ENCODE assay signal across 8 cellular contexts in genomic region chr14:22994762-22995275, GRCh38. TPM values are rescaled to one million over a fixed set of nuclear protein-coding genes. Genes with fewer than 3 reads are reported as not detected.
DNase-seq lines count a peak whose midpoint lies in the region; ATAC-seq and TF ChIP-seq lines count a peak whose summit lies in the region.

No MANE protein-coding gene starts in this region.

- DNase-seq in DMS79 treated with DMSO at 0.1 percent for 48 hours (lab: John Stamatoyannopoulos, UW) (peak; percentile 70), Kasumi-1 (lab: John Stamatoyannopoulos, UW) (peak; percentile 60 to 78), WTC11 (ENCODE audit: low spot score) (peak; percentile 32), fibroblast of the aortic adventitia (ENCODE audit: low read depth) (peak; percentile 52), progenitor cell of endocrine pancreas (ENCODE audit: low spot score, unreplicated experiment) (no peak), T1000 (lab: John Stamatoyannopoulos, UW) (no peak), NCI-H1436 treated with DMSO at 0.1 percent for 48 hours (lab: John Stamatoyannopoulos, UW) (no peak)

- H3K27me3 Mint-ChIP-seq in WTC11 (ENCODE audit: low read depth) (no peaks in the 10 kb centered on the region; the same call in 1 of the 2 replicates), progenitor cell of endocrine pancreas (no peaks in the 10 kb centered on the region)

- H3K4me1 Mint-ChIP-seq in WTC11 (peaks cover 5% of the 10 kb centered on the region), progenitor cell of endocrine pancreas (ENCODE audit: low read depth) (peaks cover 9% of the 10 kb centered on the region)

- POLR2A ChIA-PET in WTC11 (lab: Charles Lee): interaction anchor here (0.6 to 2.0 kb wide), 14 partner anchors 12 to 173 kb away, joined by 3 to 16 read pairs (median 4); partner anchors contain the start of genes AJUBA, HAUS4 and PSMB5

- CTCF ChIA-PET in WTC11 (lab: Charles Lee): interaction anchor here (0.6 to 7.8 kb wide), 41 partner anchors 9 to 385 kb away, joined by 3 to 159 read pairs (median 7); partner anchors contain the start of genes ACIN1, AJUBA, C14orf119 and CDH24

- ATAC-seq in WTC11 (peak; percentile 87), GM21528 (IDR thresholded peaks at IDR 0.05; ENCODE audit: low FRiP score, unreplicated experiment) (no peak)

- 0 out of 2 replicates have a peak, but pooled peaks have one; percentile 14 for TF ChIP-seq CTCF in WTC11 (IDR thresholded peaks at IDR 0.05)
- peak; percentile 64 for TF ChIP-seq CTCF in fibroblast of the aortic adventitia (IDR thresholded peaks at IDR 0.05; ENCODE audit: insufficient read depth, low read length)
- peak; percentile 66 for TF ChIP-seq CTCF in progenitor cell of endocrine pancreas (IDR thresholded peaks at IDR 0.05; ENCODE audit: unreplicated experiment)

- H3K36me3 Mint-ChIP-seq in WTC11: no peaks in the 10 kb centered on the region
- no peaks in the 10 kb centered on the region for H3K36me3 Mint-ChIP-seq in progenitor cell of endocrine pancreas (ENCODE audit: insufficient read depth)

- H3K4me3 Mint-ChIP-seq in WTC11 (no peak overlapping the region), progenitor cell of endocrine pancreas (ENCODE audit: low read depth) (peak overlapping the region; percentile 7)

- H3K9me3 Mint-ChIP-seq in WTC11 (no peaks in the 10 kb centered on the region), progenitor cell of endocrine pancreas (ENCODE audit: low read depth) (no peaks in the 10 kb centered on the region)

- no peak overlapping the region for H3K4me3 ChIP-seq in fibroblast of the aortic adventitia (ENCODE audit: low read depth, low read length)

- H3K27ac Mint-ChIP-seq in WTC11 (peak overlapping the region; percentile 91), progenitor cell of endocrine pancreas (peak overlapping the region; percentile 92)

TF ChIP-seq in WTC11, 78 proteins besides CTCF, POLR2A, EP300 and RAD21:
- TF ChIP-seq GABPB1 (CRISPR knock-in tag; IDR thresholded peaks at IDR 0.05) (0 out of 2 replicates have a peak, but pooled peaks have one; percentile 20), ZNF138 (CRISPR knock-in tag; conservative IDR thresholded peaks at IDR 0.05) (no peak)

RNA-seq across cellular contexts. Expression of gene AJUBA, which starts 12.5 kb away (rescaled TPM):
- total RNA-seq in WTC11 (2021): 28.8 to 35.8 TPM (median 33.8 TPM) in 3 replicates
- 14.6 and 47.6 TPM in 2 replicates for total RNA-seq in fibroblast of the aortic adventitia (ENCODE audit: low replicate concordance)
- total RNA-seq in progenitor cell of endocrine pancreas: 97.1 and 104 TPM in 2 replicates

RNA-seq across cellular contexts. Expression of gene C14orf93, which starts 15.1 kb away (rescaled TPM):
- total RNA-seq in WTC11 (2021) (8.1 to 12.8 TPM (median 11.9 TPM) in 3 replicates), fibroblast of the aortic adventitia (ENCODE audit: low replicate concordance) (7.0 and 8.1 TPM in 2 replicates), progenitor cell of endocrine pancreas (14.4 and 15.4 TPM in 2 replicates)

RNA-seq across cellular contexts. Expression of gene HAUS4, which starts 37.9 kb away (rescaled TPM):
- total RNA-seq in WTC11 (2021): 52.4 to 57.6 TPM (median 53.5 TPM) in 3 replicates
- total RNA-seq in fibroblast of the aortic adventitia (ENCODE audit: low replicate concordance): 29.3 and 31.2 TPM in 2 replicates
- 36.6 and 39.1 TPM in 2 replicates for total RNA-seq in progenitor cell of endocrine pancreas

RNA-seq across cellular contexts. Expression of gene PSMB5, which starts 39.9 kb away (rescaled TPM):
- total RNA-seq in WTC11 (2021) (200 to 224 TPM (median 203 TPM) in 3 replicates), fibroblast of the aortic adventitia (ENCODE audit: low replicate concordance) (164 and 176 TPM in 2 replicates), progenitor cell of endocrine pancreas (156 and 165 TPM in 2 replicates)

RNA-seq across cellular contexts. Expression of gene PSMB11, which starts 47.2 kb away (rescaled TPM):
- total RNA-seq in WTC11 (2021) (not detected in 3 replicates), fibroblast of the aortic adventitia (ENCODE audit: low replicate concordance) (not detected in 2 replicates), progenitor cell of endocrine pancreas (not detected in 2 replicates)

Comparison
In these comparisons a context has a peak if more than half of its experiments do, and no peak if none do; other contexts are left out.
1. DNase-seq: peak in DMS79 treated with DMSO at 0.1 percent for 48 hours (single experiment), Kasumi-1 (2 of 2), WTC11 (single experiment) and fibroblast of the aortic adventitia (single experiment); none in progenitor cell of endocrine pancreas (single experiment), T1000 (single experiment) and NCI-H1436 treated with DMSO at 0.1 percent for 48 hours (single experiment).
2. CTCF ChIP-seq: peak in every context shown above with its lines; median percentile 66 in progenitor cell of endocrine pancreas; 64 in fibroblast of the aortic adventitia; 14 in WTC11.